Comparison of ENCODE assay signal across 21 cellular contexts in genomic region chr14:20403521-20403920, GRCh38. TPM values are rescaled to one million over a fixed set of nuclear protein-coding genes. Genes with fewer than 3 reads are reported as not detected.
"Had no signal": no experiment of that assay in that cellular context is flagged by ENCODE, and none has a peak within 500 bp of the region (broad histone marks: within the 10 kb centered on the region; RNA-seq: fewer than 3 reads in every experiment).

No MANE protein-coding gene starts in this region.

- H3K4me1 ChIP-seq: SJSA1 had no signal

- H3K27me3 ChIP-seq: SJSA1 had no signal

- H3K27ac ChIP-seq: SJSA1, SK-N-MC had no signal

- H3K4me3 ChIP-seq: SJSA1, SK-N-MC had no signal

- H3K9me3 ChIP-seq: SJSA1 had no signal

- DNase-seq: KBM-7, MV-4-11, NCI-H1048, NCI-H1105, NCI-H1417, NCI-H1436 treated with DMSO at 0.1 percent for 48 hours, NCI-H1694, NCI-H187 treated with DMSO at 0.1 percent for 48 hours, NCI-H2029 treated with DMSO at 0.1 percent for 48 hours, NCI-H2227 treated with DMSO at 0.1 percent for 48 hours, NCI-H524 treated with DMSO at 0.1 percent for 48 hours, NCI-H69, NCI-H774, Right ventricle myocardium superior, RPMI8226, SIG-M5 had no signal

RNA-seq across cellular contexts. Expression of gene KLHL33, which starts 32.4 kb away (rescaled TPM):
- total RNA-seq: HT-29, LHCN-M2, NCI-H460, SJSA1 had no signal
